In the genomic region with DNA sequence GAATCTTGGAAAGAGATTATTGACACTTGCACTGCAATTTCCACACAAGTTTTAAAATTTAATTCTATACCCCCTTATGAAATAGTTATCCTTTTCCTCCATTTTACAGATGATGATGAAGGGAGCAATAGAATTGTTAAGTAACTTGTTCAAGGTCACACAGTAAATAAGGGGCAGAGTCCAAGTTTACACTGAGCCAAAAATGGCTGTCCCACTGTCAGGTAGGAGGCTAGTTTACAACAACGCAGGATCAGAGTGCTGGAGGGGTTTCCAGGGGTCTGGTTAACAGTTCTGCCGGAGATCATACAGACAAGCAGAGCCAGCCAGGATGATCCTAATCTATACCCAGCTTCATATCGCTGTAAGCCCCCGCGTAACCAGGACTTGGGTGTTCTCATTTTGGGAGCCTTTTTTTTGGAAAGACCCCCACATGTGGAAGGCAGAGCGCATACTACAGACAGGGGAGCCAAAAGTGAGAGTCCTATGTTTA, we compare ENCODE assay signal across 8 cellular contexts. TPM values are rescaled to one million over a fixed set of nuclear protein-coding genes. Genes with fewer than 3 reads are reported as not detected.
DNase-seq lines count a peak whose midpoint lies in the region; ATAC-seq and TF ChIP-seq lines count a peak whose summit lies in the region.

No MANE protein-coding gene starts in this region.

- WGBS in endodermal cell (ENCODE audit: insufficient coverage in 1 of 2, insufficient read length in 1 of 2), 2 experiments, result 32% methylated on average over 3 to 6 of the region's 6 CpGs

- no peaks in the 10 kb centered on the region for H3K36me3 Mint-ChIP-seq in endodermal cell (ENCODE audit: low read depth)

- peaks cover 56% of the 10 kb centered on the region for H3K27me3 Mint-ChIP-seq in endodermal cell (ENCODE audit: insufficient read depth)

- H3K4me1 Mint-ChIP-seq in endodermal cell, result peaks cover 30% of the 10 kb centered on the region

- H3K36me3 ChIP-seq in BLaER1 (no peaks in the 10 kb centered on the region), NT2/D1 (ENCODE audit: insufficient read depth, insufficient read length, low read length) (no peaks in the 10 kb centered on the region), endodermal cell (ENCODE audit: control insufficient read depth, insufficient read depth, low read length) (no peaks in the 10 kb centered on the region), neural cell (ENCODE audit: insufficient read depth, low read length) (no peaks in the 10 kb centered on the region)

- H3K4me1 ChIP-seq in BLaER1 (peaks cover 27% of the 10 kb centered on the region), NT2/D1 (ENCODE audit: insufficient read depth, insufficient read length) (peaks cover 20% of the 10 kb centered on the region), endodermal cell (ENCODE audit: control insufficient read depth, insufficient read depth, low read length) (peaks cover 13% of the 10 kb centered on the region)

- TF ChIP-seq CTCF in endodermal cell (conservative IDR thresholded peaks at IDR 0.05), result no peak
- no peak for TF ChIP-seq CTCF in neural cell (IDR thresholded peaks at IDR 0.05; ENCODE audit: poor library complexity, severe bottlenecking)

- H4K20me1 ChIP-seq in BLaER1 (peaks cover 33% of the 10 kb centered on the region), neural cell (ENCODE audit: insufficient read depth) (no peaks in the 10 kb centered on the region)

- H3K4me3 ChIP-seq in BLaER1, result peak overlapping the region; percentile 71
- peak overlapping the region; percentile 24 for H3K4me3 ChIP-seq in NT2/D1 (ENCODE audit: insufficient read length, low read depth)
- peak overlapping the region; percentile 72 for H3K4me3 ChIP-seq in endodermal cell (ENCODE audit: low read length)
- H3K4me3 ChIP-seq in neural cell (ENCODE audit: low read length), result peak overlapping the region; percentile 84

- H3K4me3 Mint-ChIP-seq in endodermal cell, result peak overlapping the region; percentile 71

- H3K27ac ChIP-seq in BLaER1 (no peak overlapping the region), endodermal cell (ENCODE audit: low read depth, low read length) (no peak overlapping the region), neural cell (ENCODE audit: low read length) (no peak overlapping the region)

- H3K9me3 ChIP-seq in BLaER1 (no peaks in the 10 kb centered on the region), NT2/D1 (ENCODE audit: insufficient read depth, low read length) (no peaks in the 10 kb centered on the region), endodermal cell (ENCODE audit: control insufficient read depth, low read length) (no peaks in the 10 kb centered on the region), neural cell (ENCODE audit: low read length) (no peaks in the 10 kb centered on the region)

- no peak for DNase-seq in NT2/D1 (ENCODE audit: low read depth, low spot score)
- no peak for DNase-seq in endodermal cell
- DNase-seq in D341Med (ENCODE audit: low spot score), result no peak
- no peak for DNase-seq in NCI-H526 treated with DMSO at 0.1 percent for 48 hours (lab: John Stamatoyannopoulos, UW)
- no peak for DNase-seq in NAMALWA (ENCODE audit: low spot score)

- ATAC-seq in HG03045 (IDR thresholded peaks at IDR 0.05; ENCODE audit: unreplicated experiment), result no peak

- TF ChIP-seq RAD21 in neural cell (conservative IDR thresholded peaks at IDR 0.05), result no peak

- no peaks in the 10 kb centered on the region for H3K9me3 Mint-ChIP-seq in endodermal cell

- no peaks in the 10 kb centered on the region for H3K9me2 ChIP-seq in neural cell (ENCODE audit: insufficient read depth, low read length)

- no peak overlapping the region for H3K27ac Mint-ChIP-seq in endodermal cell

- H3K4me2 ChIP-seq in BLaER1 (peak overlapping the region; percentile 98), neural cell (ENCODE audit: low read length) (peak overlapping the region; percentile 59)

- peaks cover 78% of the 10 kb centered on the region for H3K27me3 ChIP-seq in BLaER1
- peaks cover 34% of the 10 kb centered on the region for H3K27me3 ChIP-seq in NT2/D1 (ENCODE audit: insufficient read depth, insufficient read length)
- H3K27me3 ChIP-seq in endodermal cell (ENCODE audit: control insufficient read depth, insufficient read depth, low read length, poor library complexity, severe bottlenecking), result peaks cover 65% of the 10 kb centered on the region
- H3K27me3 ChIP-seq in neural cell (ENCODE audit: insufficient read depth, low read depth, low read length), result peaks cover 47% of the 10 kb centered on the region

- no peak for TF ChIP-seq EP300 in neural cell (conservative IDR thresholded peaks at IDR 0.05; ENCODE audit: poor library complexity, severe bottlenecking)

- 0 out of 2 replicates have a peak overlapping the region, but pooled peaks have one; percentile 56 for H3K9ac ChIP-seq in BLaER1
- peak overlapping the region; percentile 56 for H3K9ac ChIP-seq in NT2/D1 (ENCODE audit: insufficient read length, low read depth)
- no peak overlapping the region for H3K9ac ChIP-seq in endodermal cell (ENCODE audit: extremely low read depth, low read length, poor library complexity, severe bottlenecking)
- H3K9ac ChIP-seq in neural cell (ENCODE audit: low read length), result peak overlapping the region; percentile 50

- peak overlapping the region; percentile 1 for H2AFZ ChIP-seq in neural cell (ENCODE audit: low read depth, low read length)

- peaks cover 7% of the 10 kb centered on the region for H3F3A ChIP-seq in neural cell (ENCODE audit: insufficient read depth, low read length, poor library complexity, severe bottlenecking)

- no peaks in the 10 kb centered on the region for H3K79me2 ChIP-seq in neural cell (replicated peaks; ENCODE audit: insufficient read depth, low read length)

TF ChIP-seq in neural cell, 6 proteins besides CTCF, POLR2A, EP300 and RAD21:
- TF ChIP-seq SMC3 (conservative IDR thresholded peaks at IDR 0.05; ENCODE audit: poor library complexity) (no peak), POLR2AphosphoS5 (IDR thresholded peaks at IDR 0.05) (no peak), EZH2 (IDR thresholded peaks at IDR 0.05; ENCODE audit: borderline replicate concordance, insufficient read depth, low read length, poor library complexity, severe bottlenecking) (no peak), MXI1 (conservative IDR thresholded peaks at IDR 0.05; ENCODE audit: poor library complexity, severe bottlenecking) (no peak), TAF1 (IDR thresholded peaks at IDR 0.05; ENCODE audit: low read depth) (no peak)
- TF ChIP-seq, protein P1, sequence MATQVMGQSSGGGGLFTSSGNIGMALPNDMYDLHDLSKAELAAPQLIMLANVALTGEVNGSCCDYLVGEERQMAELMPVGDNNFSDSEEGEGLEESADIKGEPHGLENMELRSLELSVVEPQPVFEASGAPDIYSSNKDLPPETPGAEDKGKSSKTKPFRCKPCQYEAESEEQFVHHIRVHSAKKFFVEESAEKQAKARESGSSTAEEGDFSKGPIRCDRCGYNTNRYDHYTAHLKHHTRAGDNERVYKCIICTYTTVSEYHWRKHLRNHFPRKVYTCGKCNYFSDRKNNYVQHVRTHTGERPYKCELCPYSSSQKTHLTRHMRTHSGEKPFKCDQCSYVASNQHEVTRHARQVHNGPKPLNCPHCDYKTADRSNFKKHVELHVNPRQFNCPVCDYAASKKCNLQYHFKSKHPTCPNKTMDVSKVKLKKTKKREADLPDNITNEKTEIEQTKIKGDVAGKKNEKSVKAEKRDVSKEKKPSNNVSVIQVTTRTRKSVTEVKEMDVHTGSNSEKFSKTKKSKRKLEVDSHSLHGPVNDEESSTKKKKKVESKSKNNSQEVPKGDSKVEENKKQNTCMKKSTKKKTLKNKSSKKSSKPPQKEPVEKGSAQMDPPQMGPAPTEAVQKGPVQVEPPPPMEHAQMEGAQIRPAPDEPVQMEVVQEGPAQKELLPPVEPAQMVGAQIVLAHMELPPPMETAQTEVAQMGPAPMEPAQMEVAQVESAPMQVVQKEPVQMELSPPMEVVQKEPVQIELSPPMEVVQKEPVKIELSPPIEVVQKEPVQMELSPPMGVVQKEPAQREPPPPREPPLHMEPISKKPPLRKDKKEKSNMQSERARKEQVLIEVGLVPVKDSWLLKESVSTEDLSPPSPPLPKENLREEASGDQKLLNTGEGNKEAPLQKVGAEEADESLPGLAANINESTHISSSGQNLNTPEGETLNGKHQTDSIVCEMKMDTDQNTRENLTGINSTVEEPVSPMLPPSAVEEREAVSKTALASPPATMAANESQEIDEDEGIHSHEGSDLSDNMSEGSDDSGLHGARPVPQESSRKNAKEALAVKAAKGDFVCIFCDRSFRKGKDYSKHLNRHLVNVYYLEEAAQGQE (IDR thresholded peaks at IDR 0.05; ENCODE audit: borderline replicate concordance), result no peak

RNA-seq across cellular contexts. Expression of a gene that starts 0.6 kb away (rescaled TPM):
- 10 to 100 TPM in 1 of 2 donors, 1 to 10 TPM in 1; 9.7 to 14.5 TPM for total RNA-seq in endodermal cell
- polyA plus RNA-seq in endodermal cell (2013, experiment 1 of 2), result 14.7 TPM
- 13.2 TPM for polyA plus RNA-seq in endodermal cell (2013, experiment 2 of 2)
- 1.8 and 2.0 TPM in 2 replicates for polyA plus RNA-seq in neural cell
- polyA minus RNA-seq in neural cell, result 1.9 TPM in 2 replicates

Comparison
In these comparisons a context has a peak if more than half of its experiments do, and no peak if none do; other contexts are left out.
1. H3K4me3 ChIP-seq: peak in every context shown above with its lines; median percentile 84 in neural cell; 72 in endodermal cell; 71 in BLaER1; 24 in NT2/D1.